ENCODE assay signal across 8 cellular contexts in genomic region chr18:6543330-6543908, GRCh38.
A peak's percentile ranks its signal among the peaks of the same experiment; 100 is the strongest.
DNase-seq lines count a peak whose midpoint lies in the region; FAIRE-seq and TF ChIP-seq lines count a peak whose summit lies in the region.

No MANE protein-coding gene starts in this region.

- H3K4me1 Mint-ChIP-seq in activated CD4-positive, alpha-beta T cell treated with anti-CD3 and anti-CD28 coated beads, Interleukin-2, amount 10 ng/mL, durations not matched to agents 24 days and 14 days = no peaks in the 10 kb centered on the region

- TF ChIP-seq POLR2A in stomach (IDR thresholded peaks at IDR 0.05) = no peak

- H3K27ac ChIP-seq in RWPE1 (no peak overlapping the region), small intestine (ENCODE audit: low read depth in 1 of 2, low read length in 1 of 2) (no peak overlapping the region), stomach (no peak overlapping the region)

- H3K4me3 ChIP-seq in small intestine (ENCODE audit: low read depth in 1 of 2, low read length in 2 of 2) (no peak overlapping the region), stomach (no peak overlapping the region)

- TF ChIP-seq EP300 in stomach (IDR thresholded peaks at IDR 0.05) = no peak

- peaks cover 0 to 2% of the 10 kb centered on the region in 2 donors for H3K27me3 ChIP-seq in small intestine (ENCODE audit: control insufficient read depth in 2 of 2, insufficient read depth in 2 of 2, low read length in 2 of 2)
- no peaks in the 10 kb centered on the region for H3K27me3 ChIP-seq in stomach

- CTCF ChIA-PET in RWPE1 (lab: Yijun Ruan, JAX) = interaction anchor here (0.6 to 1.4 kb wide), 2 partner anchors 343 to 344 kb away, joined by 3 to 4 read pairs; no protein-coding TSS in a partner anchor

- TF ChIP-seq CTCF in RWPE1 (conservative IDR thresholded peaks at IDR 0.05; ENCODE audit: low read depth) (peak; percentile 45), stomach (IDR thresholded peaks at IDR 0.05) (peak in 3 of 7 experiments; percentile 40 to 41 (median 41))

- 35 to 39% (median 38%) methylated on average over 8 of the region's 8 CpGs for WGBS in small intestine, 3 donors
- WGBS in stomach, 5 donors = 34 to 43% (median 36%) methylated on average over 8 of the region's 8 CpGs

- H3K27me3 Mint-ChIP-seq in activated CD4-positive, alpha-beta T cell treated with anti-CD3 and anti-CD28 coated beads, Interleukin-2, amount 10 ng/mL, durations not matched to agents 24 days and 14 days = no peaks in the 10 kb centered on the region

- H3K27ac Mint-ChIP-seq in activated CD4-positive, alpha-beta T cell treated with anti-CD3 and anti-CD28 coated beads, Interleukin-2, amount 10 ng/mL, durations not matched to agents 24 days and 14 days = no peak overlapping the region

- peak; percentile 46 for DNase-seq in COLO829 (ENCODE audit: low spot score)
- peak; percentile 13 for DNase-seq in HT1080 (ENCODE audit: low read depth)
- DNase-seq in RWPE1 (ENCODE audit: low spot score) = peak; percentile 24
- peak; percentile 43 for DNase-seq in fibroblast of the conjunctiva (ENCODE audit: low read depth)
- DNase-seq in small intestine = peak; percentile 13
- no peak for DNase-seq in activated CD4-positive, alpha-beta T cell treated with anti-CD3 and anti-CD28 coated beads, Interleukin-2, amount 10 ng/mL, durations not matched to agents 24 days and 14 days
- no peak for DNase-seq in activated gamma-delta T cell (lab: John Stamatoyannopoulos, UW)
- no peak for DNase-seq in stomach

- H3K36me3 Mint-ChIP-seq in activated CD4-positive, alpha-beta T cell treated with anti-CD3 and anti-CD28 coated beads, Interleukin-2, amount 10 ng/mL, durations not matched to agents 24 days and 14 days (ENCODE audit: low read depth) = no peaks in the 10 kb centered on the region

- no peaks in the 10 kb centered on the region for H3K36me3 ChIP-seq in small intestine (ENCODE audit: control insufficient read depth in 2 of 2, insufficient read depth in 2 of 2, low read length in 2 of 2)
- no peaks in the 10 kb centered on the region for H3K36me3 ChIP-seq in stomach

- H3K4me3 Mint-ChIP-seq in activated CD4-positive, alpha-beta T cell treated with anti-CD3 and anti-CD28 coated beads, Interleukin-2, amount 10 ng/mL, durations not matched to agents 24 days and 14 days = no peak overlapping the region

- intact Hi-C loops in activated CD4-positive, alpha-beta T cell treated with anti-CD3 and anti-CD28 coated beads, Interleukin-2, amount 10 ng/mL, durations not matched to agents 24 days and 14 days (cut with micrococcal nuclease) = no loop called here
- intact Hi-C loops in stomach (cut with DNase I; ENCODE audit: low total_unique reads) = loop anchor here (2.0 kb wide), 1 partner anchor 343 kb away; no protein-coding TSS in a partner anchor

- no peaks in the 10 kb centered on the region for H3K9me3 ChIP-seq in small intestine (ENCODE audit: control insufficient read depth, low read depth)
- H3K9me3 ChIP-seq in stomach = no peaks in the 10 kb centered on the region

- H3K4me1 ChIP-seq in small intestine (ENCODE audit: control insufficient read depth in 2 of 2, insufficient read depth in 1 of 2, low read depth in 1 of 2, low read length in 1 of 2) = no peaks in the 10 kb centered on the region
- H3K4me1 ChIP-seq in stomach = no peaks in the 10 kb centered on the region

- POLR2A ChIA-PET in RWPE1 (lab: Yijun Ruan, JAX; ENCODE audit: low non-redundant PET) = no interaction called here

- H3K9me3 Mint-ChIP-seq in activated CD4-positive, alpha-beta T cell treated with anti-CD3 and anti-CD28 coated beads, Interleukin-2, amount 10 ng/mL, durations not matched to agents 24 days and 14 days = no peaks in the 10 kb centered on the region

- FAIRE-seq in small intestine (lab: Jason Lieb, UNC) = no peak

Comparison
In these comparisons a context has a peak if more than half of its experiments do, and no peak if none do; other contexts are left out.
1. DNase-seq: peak in COLO829 (single experiment), HT1080 (single experiment), RWPE1 (single experiment), fibroblast of the conjunctiva (single experiment) and small intestine (single experiment); none in activated CD4-positive, alpha-beta T cell treated with anti-CD3 and anti-CD28 coated beads, Interleukin-2, amount 10 ng/mL, durations not matched to agents 24 days and 14 days (single experiment), activated gamma-delta T cell (single experiment) and stomach (single experiment).